ENCODE assay signal across 1 cellular context in genomic region chr6:41967312-41968287, GRCh38.
TF ChIP-seq lines count a peak whose summit lies in the region.

No MANE protein-coding gene starts in this region.

TF ChIP-seq in HepG2, 621 proteins besides CTCF, POLR2A, EP300 and RAD21:
- TF ChIP-seq MAFF (IDR thresholded peaks at IDR 0.05; ENCODE audit: low read depth, low read length) = peak; percentile 81
- TF ChIP-seq MAFK (conservative IDR thresholded peaks at IDR 0.05 in 1 of 2, IDR thresholded peaks at IDR 0.05 in 1 of 2; ENCODE audit: low read length in 2 of 2) = peak; percentile 65 to 79
- TF ChIP-seq ZNF432 (CRISPR knock-in tag; IDR thresholded peaks at IDR 0.05; ENCODE audit: borderline replicate concordance) = no peak
TF ChIP-seq in HepG2: peak in this region for 2.
